1 cellular context compared by ENCODE assay signal in the genomic region with DNA sequence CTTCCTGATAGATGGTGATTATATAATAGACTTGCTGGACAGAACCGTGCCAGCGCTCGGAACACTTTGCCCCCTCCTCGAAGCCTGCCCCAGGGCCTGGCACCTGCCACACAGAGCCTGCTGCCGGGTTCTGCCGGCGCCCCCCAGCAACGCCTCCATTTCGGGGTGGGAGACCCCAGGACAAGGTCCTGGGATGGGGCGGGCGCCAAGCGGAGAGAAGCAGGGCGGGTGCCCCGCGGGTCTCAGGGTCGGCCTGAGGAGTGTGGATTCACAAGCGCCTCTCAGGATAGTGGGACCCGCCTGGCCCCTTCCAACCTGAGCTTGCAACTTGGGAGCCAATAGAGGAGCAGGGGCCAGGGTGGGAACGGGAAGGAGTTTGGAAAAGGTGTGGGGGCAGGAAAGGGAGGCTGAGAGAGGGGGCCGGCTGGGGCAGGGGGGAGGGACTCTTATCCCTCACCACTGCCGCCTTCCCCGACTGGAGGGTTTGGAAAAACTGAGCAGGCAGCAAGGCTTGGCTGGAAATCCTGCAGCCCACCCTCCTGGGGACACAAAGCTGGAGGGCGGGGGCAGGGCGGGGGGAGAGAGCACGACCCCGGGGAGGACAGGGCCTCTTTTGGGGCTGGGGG.
TF ChIP-seq lines count a peak whose summit lies in the region.

No MANE protein-coding gene starts in this region.

TF ChIP-seq in GM23338, 12 proteins besides CTCF, POLR2A, EP300 and RAD21 (continued from another document):
- TF ChIP-seq, protein P1, sequence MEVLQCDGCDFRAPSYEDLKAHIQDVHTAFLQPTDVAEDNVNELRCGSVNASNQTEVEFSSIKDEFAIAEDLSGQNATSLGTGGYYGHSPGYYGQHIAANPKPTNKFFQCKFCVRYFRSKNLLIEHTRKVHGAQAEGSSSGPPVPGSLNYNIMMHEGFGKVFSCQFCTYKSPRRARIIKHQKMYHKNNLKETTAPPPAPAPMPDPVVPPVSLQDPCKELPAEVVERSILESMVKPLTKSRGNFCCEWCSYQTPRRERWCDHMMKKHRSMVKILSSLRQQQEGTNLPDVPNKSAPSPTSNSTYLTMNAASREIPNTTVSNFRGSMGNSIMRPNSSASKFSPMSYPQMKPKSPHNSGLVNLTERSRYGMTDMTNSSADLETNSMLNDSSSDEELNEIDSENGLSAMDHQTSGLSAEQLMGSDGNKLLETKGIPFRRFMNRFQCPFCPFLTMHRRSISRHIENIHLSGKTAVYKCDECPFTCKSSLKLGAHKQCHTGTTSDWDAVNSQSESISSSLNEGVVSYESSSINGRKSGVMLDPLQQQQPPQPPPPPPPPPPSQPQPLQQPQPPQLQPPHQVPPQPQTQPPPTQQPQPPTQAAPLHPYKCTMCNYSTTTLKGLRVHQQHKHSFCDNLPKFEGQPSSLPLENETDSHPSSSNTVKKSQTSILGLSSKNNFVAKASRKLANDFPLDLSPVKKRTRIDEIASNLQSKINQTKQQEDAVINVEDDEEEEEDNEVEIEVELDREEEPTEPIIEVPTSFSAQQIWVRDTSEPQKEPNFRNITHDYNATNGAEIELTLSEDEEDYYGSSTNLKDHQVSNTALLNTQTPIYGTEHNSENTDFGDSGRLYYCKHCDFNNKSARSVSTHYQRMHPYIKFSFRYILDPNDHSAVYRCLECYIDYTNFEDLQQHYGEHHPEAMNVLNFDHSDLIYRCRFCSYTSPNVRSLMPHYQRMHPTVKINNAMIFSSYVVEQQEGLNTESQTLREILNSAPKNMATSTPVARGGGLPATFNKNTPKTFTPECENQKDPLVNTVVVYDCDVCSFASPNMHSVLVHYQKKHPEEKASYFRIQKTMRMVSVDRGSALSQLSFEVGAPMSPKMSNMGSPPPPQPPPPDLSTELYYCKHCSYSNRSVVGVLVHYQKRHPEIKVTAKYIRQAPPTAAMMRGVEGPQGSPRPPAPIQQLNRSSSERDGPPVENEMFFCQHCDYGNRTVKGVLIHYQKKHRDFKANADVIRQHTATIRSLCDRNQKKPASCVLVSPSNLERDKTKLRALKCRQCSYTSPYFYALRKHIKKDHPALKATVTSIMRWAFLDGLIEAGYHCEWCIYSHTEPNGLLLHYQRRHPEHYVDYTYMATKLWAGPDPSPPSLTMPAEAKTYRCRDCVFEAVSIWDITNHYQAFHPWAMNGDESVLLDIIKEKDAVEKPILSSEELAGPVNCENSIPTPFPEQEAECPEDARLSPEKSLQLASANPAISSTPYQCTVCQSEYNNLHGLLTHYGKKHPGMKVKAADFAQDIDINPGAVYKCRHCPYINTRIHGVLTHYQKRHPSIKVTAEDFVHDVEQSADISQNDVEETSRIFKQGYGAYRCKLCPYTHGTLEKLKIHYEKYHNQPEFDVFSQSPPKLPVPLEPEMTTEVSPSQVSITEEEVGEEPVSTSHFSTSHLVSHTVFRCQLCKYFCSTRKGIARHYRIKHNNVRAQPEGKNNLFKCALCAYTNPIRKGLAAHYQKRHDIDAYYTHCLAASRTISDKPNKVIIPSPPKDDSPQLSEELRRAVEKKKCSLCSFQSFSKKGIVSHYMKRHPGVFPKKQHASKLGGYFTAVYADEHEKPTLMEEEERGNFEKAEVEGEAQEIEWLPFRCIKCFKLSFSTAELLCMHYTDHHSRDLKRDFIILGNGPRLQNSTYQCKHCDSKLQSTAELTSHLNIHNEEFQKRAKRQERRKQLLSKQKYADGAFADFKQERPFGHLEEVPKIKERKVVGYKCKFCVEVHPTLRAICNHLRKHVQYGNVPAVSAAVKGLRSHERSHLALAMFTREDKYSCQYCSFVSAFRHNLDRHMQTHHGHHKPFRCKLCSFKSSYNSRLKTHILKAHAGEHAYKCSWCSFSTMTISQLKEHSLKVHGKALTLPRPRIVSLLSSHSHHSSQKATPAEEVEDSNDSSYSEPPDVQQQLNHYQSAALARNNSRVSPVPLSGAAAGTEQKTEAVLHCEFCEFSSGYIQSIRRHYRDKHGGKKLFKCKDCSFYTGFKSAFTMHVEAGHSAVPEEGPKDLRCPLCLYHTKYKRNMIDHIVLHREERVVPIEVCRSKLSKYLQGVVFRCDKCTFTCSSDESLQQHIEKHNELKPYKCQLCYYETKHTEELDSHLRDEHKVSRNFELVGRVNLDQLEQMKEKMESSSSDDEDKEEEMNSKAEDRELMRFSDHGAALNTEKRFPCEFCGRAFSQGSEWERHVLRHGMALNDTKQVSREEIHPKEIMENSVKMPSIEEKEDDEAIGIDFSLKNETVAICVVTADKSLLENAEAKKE (CRISPR knock-in tag; IDR thresholded peaks at IDR 0.05) = no peak
- TF ChIP-seq ZNF114 (CRISPR knock-in tag; IDR thresholded peaks at IDR 0.05) = no peak
- 0 out of 2 replicates have a peak, but pooled peaks have one; percentile 21 for TF ChIP-seq POLR2AphosphoS5 (IDR thresholded peaks at IDR 0.05; ENCODE audit: low read depth)
- no peak for TF ChIP-seq NANOG (IDR thresholded peaks at IDR 0.05; ENCODE audit: borderline replicate concordance)
TF ChIP-seq in GM23338: peak in this region for 1.
